Comparison of ENCODE assay signal across 13 cellular contexts in the genomic region with DNA sequence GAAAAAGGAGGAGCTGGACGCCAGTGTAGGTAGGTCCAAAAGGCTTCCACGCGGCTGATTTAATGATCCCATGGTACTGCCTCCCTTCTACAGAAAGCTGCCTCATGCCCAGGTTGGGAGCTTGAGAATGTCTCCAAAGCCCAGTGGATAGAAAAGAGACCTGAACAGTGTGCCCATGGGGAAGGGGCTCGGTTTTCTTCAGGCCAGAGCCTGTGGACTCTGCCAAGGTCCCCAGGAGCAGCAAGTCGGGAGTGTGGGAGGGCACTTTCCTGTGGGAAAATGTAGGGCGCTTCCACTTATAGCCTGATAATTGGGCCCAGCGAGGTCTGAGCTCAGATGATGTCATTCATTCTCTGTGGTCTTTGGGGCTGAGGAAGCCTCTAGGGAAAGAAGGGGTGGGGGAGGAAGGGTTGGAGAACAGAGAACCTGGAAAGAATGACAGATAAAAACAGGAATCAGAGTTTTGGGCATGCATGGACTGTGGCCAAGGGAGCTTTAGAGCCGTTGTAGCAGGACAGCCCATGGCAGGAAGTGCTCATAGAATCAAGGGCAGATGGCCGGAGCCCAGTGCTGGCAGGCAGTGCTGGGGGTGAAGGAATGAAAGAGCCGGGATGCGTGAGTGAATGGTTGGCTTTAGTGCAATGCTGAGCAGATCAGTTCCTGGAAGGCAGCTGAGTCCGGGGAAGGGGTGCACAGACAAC. TPM values are rescaled to one million over a fixed set of nuclear protein-coding genes. Genes with fewer than 3 reads are reported as not detected.
DNase-seq lines count a peak whose midpoint lies in the region; ATAC-seq and TF ChIP-seq lines count a peak whose summit lies in the region.
"Had no signal": no experiment of that assay in that cellular context is flagged by ENCODE, and none has a peak within 500 bp of the region (broad histone marks: within the 10 kb centered on the region; RNA-seq: fewer than 3 reads in every experiment).

No MANE protein-coding gene starts in this region.

- no peaks in the 10 kb centered on the region for H3K4me1 Mint-ChIP-seq in CD8-positive, alpha-beta memory T cell
- H3K4me1 Mint-ChIP-seq: IgD-negative memory B cell had no signal

- no peak overlapping the region for H3K4me3 Mint-ChIP-seq in CD8-positive, alpha-beta memory T cell
- H3K4me3 Mint-ChIP-seq: IgD-negative memory B cell had no signal

- H3K36me3 ChIP-seq in SJCRH30 (no peaks in the 10 kb centered on the region), esophagus squamous epithelium (no peaks in the 10 kb centered on the region)
- no peaks in the 10 kb centered on the region for H3K36me3 ChIP-seq in CD8-positive, alpha-beta memory T cell (ENCODE audit: insufficient read depth, low read length)

- intact Hi-C loops in esophagus squamous epithelium (cut with DNase I), result no loop called here

- H3K4me1 ChIP-seq in SJCRH30 (peaks cover 4% of the 10 kb centered on the region; the same call in 1 of the 2 replicates), esophagus squamous epithelium (peaks cover 0 to 17% (median 12%) of the 10 kb centered on the region in 3 donors)
- no peaks in the 10 kb centered on the region for H3K4me1 ChIP-seq in CD8-positive, alpha-beta memory T cell (ENCODE audit: insufficient read depth, low read length)

- WGBS in esophagus squamous epithelium, 2 donors, result 39% methylated on average over 12 of the region's 12 CpGs

- DNase-seq in AG20443 (ENCODE audit: low spot score), result peak; percentile 57
- DNase-seq in SJCRH30, result peak; percentile 62 to 70
- no peak for DNase-seq in esophagus squamous epithelium (lab: John Stamatoyannopoulos, UW)
- peak; percentile 11 for DNase-seq in mucosa of gallbladder (ENCODE audit: low spot score)
- no peak for DNase-seq in NAMALWA (ENCODE audit: low spot score)
- no peak for DNase-seq in NCI-H187 (lab: John Stamatoyannopoulos, UW)
- DNase-seq in CD8-positive, alpha-beta memory T cell, result no peak
- DNase-seq: activated CD4-positive, CD25-positive, alpha-beta regulatory T cell treated with anti-CD3 and anti-CD28 coated beads, Interleukin-2, amount 50 U/mL, for 72 hours; mesendoderm; stimulated activated CD4-positive, alpha-beta T cell treated with anti-CD3 and anti-CD28 coated beads, Interleukin-4, amount 100 ng/mL, for 1 hour had no signal

- peaks cover 8 to 26% of the 10 kb centered on the region in 2 donors for H3K27me3 Mint-ChIP-seq in CD8-positive, alpha-beta memory T cell

- no peak for TF ChIP-seq CTCF in esophagus squamous epithelium (IDR thresholded peaks at IDR 0.05)

- no peaks in the 10 kb centered on the region for H3K36me3 Mint-ChIP-seq in CD8-positive, alpha-beta memory T cell
- H3K36me3 Mint-ChIP-seq: IgD-negative memory B cell had no signal

- H3K9me3 ChIP-seq in SJCRH30 (replicated peaks) (no peaks in the 10 kb centered on the region), esophagus squamous epithelium (no peaks in the 10 kb centered on the region)
- H3K9me3 ChIP-seq in CD8-positive, alpha-beta memory T cell (ENCODE audit: low read length), result no peaks in the 10 kb centered on the region

- H3K27ac ChIP-seq in SJCRH30, result no peak overlapping the region
- H3K27ac ChIP-seq in esophagus squamous epithelium, result peak overlapping the region; percentile 13 to 68 (median 61)
- H3K27ac ChIP-seq in CD8-positive, alpha-beta memory T cell (ENCODE audit: low read depth, low read length), result no peak overlapping the region
- H3K27ac ChIP-seq: C4-2B had no signal

- H3K27ac Mint-ChIP-seq in CD8-positive, alpha-beta memory T cell, result no peak overlapping the region
- H3K27ac Mint-ChIP-seq: IgD-negative memory B cell had no signal

- POLR2A ChIA-PET in CD8-positive, alpha-beta memory T cell (lab: Charles Lee), result no interaction called here

- peaks cover 0 to 4% (median 0%) of the 10 kb centered on the region in 5 donors for H3K9me3 Mint-ChIP-seq in CD8-positive, alpha-beta memory T cell

- no peak for TF ChIP-seq POLR2A in esophagus squamous epithelium (IDR thresholded peaks at IDR 0.05)

- ATAC-seq in activated CD4-positive, CD25-positive, alpha-beta regulatory T cell treated with anti-CD3 and anti-CD28 coated beads, Interleukin-2, amount 50 U/mL, for 24 hours, result no peak

- H3K27me3 ChIP-seq in SJCRH30 (no peaks in the 10 kb centered on the region), esophagus squamous epithelium (no peaks in the 10 kb centered on the region)
- no peaks in the 10 kb centered on the region for H3K27me3 ChIP-seq in CD8-positive, alpha-beta memory T cell (ENCODE audit: insufficient read depth, low read length, poor library complexity, severe bottlenecking)

- H3K4me3 ChIP-seq in SJCRH30, result no peak overlapping the region
- no peak overlapping the region for H3K4me3 ChIP-seq in esophagus squamous epithelium
- H3K4me3 ChIP-seq in CD8-positive, alpha-beta memory T cell (ENCODE audit: low read length), result no peak overlapping the region

- CTCF ChIA-PET in CD8-positive, alpha-beta memory T cell (lab: Charles Lee), result no interaction called here

RNA-seq across cellular contexts. Expression of gene SH3PXD2B, which starts 42.5 kb away (rescaled TPM):
- 16.4 and 16.9 TPM in 2 replicates for total RNA-seq in SJCRH30 (2014; rRNA removed; shearing (Covaris generic))
- total RNA-seq in esophagus squamous epithelium (10 to 100 TPM in 3 of 4 donors, 1 to 10 TPM in 1; 7.1 to 22.1 (median 13.8) TPM), mucosa of gallbladder (30.6 TPM)
- total RNA-seq in CD8-positive, alpha-beta memory T cell, result under 1 TPM; 0.09 to 0.15 TPM
- polyA plus RNA-seq in CD8-positive, alpha-beta memory T cell, result not detected
- polyA plus RNA-seq: IgD-negative memory B cell had no signal

Comparison
In these comparisons a context has a peak if more than half of its experiments do, and no peak if none do; other contexts are left out.
1. DNase-seq: peak in AG20443 (single experiment), SJCRH30 (2 of 2) and mucosa of gallbladder (single experiment); none in esophagus squamous epithelium (single experiment), NAMALWA (single experiment), NCI-H187 (0 of 2) and CD8-positive, alpha-beta memory T cell (0 of 5).
2. H3K27ac ChIP-seq: peak in esophagus squamous epithelium (4 of 4); none in SJCRH30 (single experiment) and CD8-positive, alpha-beta memory T cell (single experiment).
3. RNA of gene SH3PXD2B, which starts 42.5 kb away (total RNA-seq): 30.6 TPM in mucosa of gallbladder (single experiment), 16.4 to 16.9 TPM in SJCRH30 and 7.1 to 22.1 TPM in esophagus squamous epithelium; 0.09 to 0.15 TPM in CD8-positive, alpha-beta memory T cell; every median in the first group is over 4 times any median in the second.